Comparison of ENCODE assay signal across 30 cellular contexts in the genomic region with DNA sequence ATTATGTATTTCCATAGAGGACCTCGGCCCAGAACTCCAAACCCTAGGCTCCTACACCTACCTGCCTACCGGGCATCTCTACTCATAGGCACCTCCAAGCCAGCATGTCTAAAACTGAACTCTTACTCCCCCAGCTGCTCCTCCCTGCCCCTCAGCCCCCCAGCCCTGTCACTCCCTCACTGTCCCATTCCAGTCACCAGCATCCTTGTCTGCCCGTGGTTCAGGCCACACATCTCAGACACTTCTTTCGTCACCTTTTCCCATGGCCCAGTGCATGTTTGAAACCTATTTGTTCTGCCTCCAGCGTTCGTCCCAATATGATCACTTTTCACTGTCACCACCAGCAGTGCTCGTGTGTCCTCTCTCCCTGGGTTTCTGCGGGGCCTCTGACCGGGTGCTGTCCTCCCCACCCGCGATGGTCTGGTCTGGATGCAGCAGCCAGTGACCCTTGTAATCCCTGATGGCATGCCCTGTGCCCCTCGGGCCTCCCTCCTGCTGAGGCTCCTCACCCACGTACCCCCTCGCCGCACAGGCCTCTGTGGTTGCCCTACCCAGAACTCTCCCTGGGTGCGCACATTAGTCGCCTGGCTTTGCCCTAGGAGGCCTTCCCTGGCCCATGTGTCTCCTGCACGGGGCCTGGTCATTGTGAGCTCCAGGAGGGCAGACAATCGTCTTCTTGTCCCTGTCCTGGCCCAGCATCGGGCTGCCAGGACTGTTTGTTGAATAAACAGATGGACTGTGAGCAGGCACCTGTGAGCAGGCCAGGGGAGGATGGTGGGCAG. TPM values are rescaled to one million over a fixed set of nuclear protein-coding genes. Genes with fewer than 3 reads are reported as not detected.
DNase-seq lines count a peak whose midpoint lies in the region; ATAC-seq and TF ChIP-seq lines count a peak whose summit lies in the region.
"Had no signal": no experiment of that assay in that cellular context is flagged by ENCODE, and none has a peak within 500 bp of the region (broad histone marks: within the 10 kb centered on the region; RNA-seq: fewer than 3 reads in every experiment).

No MANE protein-coding gene starts in this region.

- H3K27me3 ChIP-seq in ascending aorta: no peaks in the 10 kb centered on the region
- H3K27me3 ChIP-seq: BE2C, SJSA1, stomach, transverse colon had no signal

- intact Hi-C loops in ascending aorta (cut with DNase I): no loop called here

- no peaks in the 10 kb centered on the region for H3K4me1 Mint-ChIP-seq in stimulated activated effector memory CD8-positive, alpha-beta T cell treated with anti-CD3 and anti-CD28 coated beads, Interleukin-12 subunit alpha, Interleukin-12 subunit beta, amount 100 ng/mL, for 72 hours
- H3K4me1 Mint-ChIP-seq: activated T-helper 17 cell treated with anti-CD3 and anti-CD28 coated beads, Interleukin-2, amount 50 U/mL, for 72 hours; immature natural killer cell had no signal

- peak overlapping the region; percentile 48 to 60 for H3K27ac ChIP-seq in ascending aorta
- H3K27ac ChIP-seq: parathyroid adenoma, SJSA1, stomach, transverse colon had no signal

- H3K36me3 ChIP-seq in ascending aorta: no peaks in the 10 kb centered on the region
- H3K36me3 ChIP-seq: BE2C, SJSA1, stomach, transverse colon had no signal

- H3K4me3 ChIP-seq in ascending aorta: no peak overlapping the region
- H3K4me3 ChIP-seq: SJSA1, stomach, transverse colon had no signal

- no peaks in the 10 kb centered on the region for H3K36me3 Mint-ChIP-seq in stimulated activated effector memory CD8-positive, alpha-beta T cell treated with anti-CD3 and anti-CD28 coated beads, Interleukin-12 subunit alpha, Interleukin-12 subunit beta, amount 100 ng/mL, for 72 hours
- H3K36me3 Mint-ChIP-seq: activated naive CD8-positive, alpha-beta T cell treated with anti-CD3 and anti-CD28 coated beads for 36 hours; immature natural killer cell; natural killer cell treated with Interleukin-12 subunit alpha and Interleukin-12 subunit beta and Interleukin-15 and Interleukin-18, amount 100 ng/mL, for 72 hours had no signal

- peak overlapping the region; percentile 54 for H3K27ac Mint-ChIP-seq in stimulated activated effector memory CD8-positive, alpha-beta T cell treated with anti-CD3 and anti-CD28 coated beads, Interleukin-12 subunit alpha, Interleukin-12 subunit beta, amount 100 ng/mL, for 72 hours
- H3K27ac Mint-ChIP-seq: activated CD8-positive, alpha-beta T cell treated with anti-CD3 and anti-CD28 coated beads for 36 hours; activated naive CD8-positive, alpha-beta T cell treated with anti-CD3 and anti-CD28 coated beads for 36 hours; activated T-helper 17 cell treated with anti-CD3 and anti-CD28 coated beads, Interleukin-2, amount 50 U/mL, for 72 hours; H9; immature natural killer cell; natural killer cell treated with Interleukin-12 subunit alpha and Interleukin-12 subunit beta and Interleukin-15 and Interleukin-18, amount 100 ng/mL, for 72 hours had no signal

- H3K9me3 ChIP-seq in ascending aorta: no peaks in the 10 kb centered on the region
- H3K9me3 ChIP-seq: BE2C, SJSA1, stomach, transverse colon had no signal

- no peak for ATAC-seq in stimulated activated effector memory CD8-positive, alpha-beta T cell treated with anti-CD3 and anti-CD28 coated beads, Interleukin-12 subunit alpha, Interleukin-12 subunit beta, amount 100 ng/mL, for 72 hours
- ATAC-seq: activated CD4-positive, CD25-positive, alpha-beta regulatory T cell treated with anti-CD3 and anti-CD28 coated beads, Interleukin-2, amount 50 U/mL, for 24 hours; activated CD8-positive, alpha-beta T cell treated with anti-CD3 and anti-CD28 coated beads for 36 hours; activated T-helper 17 cell treated with anti-CD3 and anti-CD28 coated beads, Interleukin-2, amount 50 U/mL, for 72 hours; left ventricle myocardium superior; natural killer cell treated with Interleukin-12 subunit alpha and Interleukin-12 subunit beta and Interleukin-15 and Interleukin-18, amount 100 ng/mL, for 72 hours had no signal

- DNase-seq in activated CD8-positive, alpha-beta memory T cell treated with anti-CD3 and anti-CD28 coated beads for 24 hours: peak; percentile 48
- no peak for DNase-seq in activated CD8-positive, alpha-beta memory T cell treated with anti-CD3 and anti-CD28 coated beads, Interleukin-2, amount 50 U/mL, for 4 hours
- DNase-seq in ascending aorta (ENCODE audit: low spot score in 2 of 2) (peak in 1 of 2 donors; percentile 62), islet precursor cell (peak; percentile 42), GOT3 (lab: John Stamatoyannopoulos, UW) (no peak), NCI-H2227 treated with DMSO at 0.1 percent for 48 hours (lab: John Stamatoyannopoulos, UW) (no peak)
- no peak for DNase-seq in stimulated activated effector memory CD8-positive, alpha-beta T cell treated with anti-CD3 and anti-CD28 coated beads, Interleukin-12 subunit alpha, Interleukin-12 subunit beta, amount 100 ng/mL, for 72 hours (ENCODE audit: low spot score in 2 of 2)
- DNase-seq in activated naive CD4-positive, alpha-beta T cell (lab: John Stamatoyannopoulos, UW): no peak
- DNase-seq: 8988T; activated CD8-positive, alpha-beta T cell treated with anti-CD3 and anti-CD28 coated beads for 36 hours; activated naive CD8-positive, alpha-beta T cell treated with anti-CD3 and anti-CD28 coated beads for 36 hours; BE2C; Calu3; effector CD8-positive, alpha-beta T cell; foreskin melanocyte; H9; immature natural killer cell; left ventricle myocardium superior; midbrain; NCI-H1092 treated with DMSO at 0.1 percent for 48 hours; NCI-H1930; NCI-H69; stomach; T-helper 1 cell; transverse colon had no signal

- H3K4me1 ChIP-seq in ascending aorta: peaks cover 0 to 24% of the 10 kb centered on the region in 2 donors
- H3K4me1 ChIP-seq: BE2C, SJSA1 had no signal

- H3K9me3 Mint-ChIP-seq in stimulated activated effector memory CD8-positive, alpha-beta T cell treated with anti-CD3 and anti-CD28 coated beads, Interleukin-12 subunit alpha, Interleukin-12 subunit beta, amount 100 ng/mL, for 72 hours: no peaks in the 10 kb centered on the region
- H3K9me3 Mint-ChIP-seq: activated CD8-positive, alpha-beta T cell treated with anti-CD3 and anti-CD28 coated beads for 36 hours; activated naive CD8-positive, alpha-beta T cell treated with anti-CD3 and anti-CD28 coated beads for 36 hours; activated T-helper 17 cell treated with anti-CD3 and anti-CD28 coated beads, Interleukin-2, amount 50 U/mL, for 72 hours; H9; immature natural killer cell; natural killer cell treated with Interleukin-12 subunit alpha and Interleukin-12 subunit beta and Interleukin-15 and Interleukin-18, amount 100 ng/mL, for 72 hours had no signal

- no peak overlapping the region for H3K4me3 Mint-ChIP-seq in stimulated activated effector memory CD8-positive, alpha-beta T cell treated with anti-CD3 and anti-CD28 coated beads, Interleukin-12 subunit alpha, Interleukin-12 subunit beta, amount 100 ng/mL, for 72 hours
- H3K4me3 Mint-ChIP-seq: activated CD8-positive, alpha-beta T cell treated with anti-CD3 and anti-CD28 coated beads for 36 hours; activated naive CD8-positive, alpha-beta T cell treated with anti-CD3 and anti-CD28 coated beads for 36 hours; activated T-helper 17 cell treated with anti-CD3 and anti-CD28 coated beads, Interleukin-2, amount 50 U/mL, for 72 hours; H9; immature natural killer cell; natural killer cell treated with Interleukin-12 subunit alpha and Interleukin-12 subunit beta and Interleukin-15 and Interleukin-18, amount 100 ng/mL, for 72 hours had no signal

- no peak for TF ChIP-seq CTCF in ascending aorta (IDR thresholded peaks at IDR 0.05)

RNA-seq across cellular contexts. Expression of a gene that starts 15.4 kb away (rescaled TPM):
- 21.0 TPM for total RNA-seq in ascending aorta

Comparison
In these comparisons a context has a peak if more than half of its experiments do, and no peak if none do; other contexts are left out.
1. DNase-seq: peak in activated CD8-positive, alpha-beta memory T cell treated with anti-CD3 and anti-CD28 coated beads for 24 hours (single experiment) and islet precursor cell (single experiment); none in activated CD8-positive, alpha-beta memory T cell treated with anti-CD3 and anti-CD28 coated beads, Interleukin-2, amount 50 U/mL, for 4 hours (single experiment), stimulated activated effector memory CD8-positive, alpha-beta T cell treated with anti-CD3 and anti-CD28 coated beads, Interleukin-12 subunit alpha, Interleukin-12 subunit beta, amount 100 ng/mL, for 72 hours (0 of 2), GOT3 (single experiment), NCI-H2227 treated with DMSO at 0.1 percent for 48 hours (single experiment) and activated naive CD4-positive, alpha-beta T cell (0 of 4).